Comparison of ENCODE assay signal across 1 cellular context in genomic region chr7:100802951-100803350, GRCh38.
TF ChIP-seq lines count a peak whose summit lies in the region.

No MANE protein-coding gene starts in this region.

TF ChIP-seq in HepG2, 621 proteins besides CTCF, POLR2A, EP300 and RAD21 (continued from another document):
- TF ChIP-seq ZHX2 (IDR thresholded peaks at IDR 0.05; ENCODE audit: low read depth) (no peak), ZHX2 (CRISPR knock-in tag; IDR thresholded peaks at IDR 0.05; ENCODE audit: borderline replicate concordance) (no peak), ZNF564 (CRISPR knock-in tag; IDR thresholded peaks at IDR 0.05) (no peak), CREB3 (CRISPR knock-in tag; IDR thresholded peaks at IDR 0.05) (no peak)
